ENCODE assay signal across 8 cellular contexts in the genomic region with DNA sequence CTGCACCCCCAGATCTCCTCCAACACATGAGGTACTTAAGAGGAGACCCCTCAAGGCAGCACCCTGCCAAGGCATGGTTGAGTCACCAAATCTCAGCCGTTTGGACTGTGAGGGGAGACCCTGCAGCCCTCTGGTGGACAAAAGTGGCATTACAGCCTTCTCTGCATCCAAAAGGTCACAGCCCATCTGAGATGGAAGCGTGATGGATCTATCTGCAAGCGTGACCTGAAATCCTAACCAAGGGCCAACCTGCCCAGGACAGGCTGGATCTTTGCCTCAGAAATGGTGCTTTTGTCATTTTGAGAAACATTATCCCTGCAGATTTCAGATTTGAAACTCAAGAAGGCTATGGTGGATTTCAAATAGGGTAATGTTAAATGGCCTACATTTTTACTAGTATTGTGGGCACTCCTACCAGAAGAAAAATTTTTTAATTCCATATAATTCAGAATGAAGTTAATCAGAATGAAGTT. TPM values are rescaled to one million over a fixed set of nuclear protein-coding genes. Genes with fewer than 3 reads are reported as not detected.
DNase-seq lines count a peak whose midpoint lies in the region; ATAC-seq and TF ChIP-seq lines count a peak whose summit lies in the region.

No MANE protein-coding gene starts in this region.

- no peaks in the 10 kb centered on the region for H3K9me3 ChIP-seq in HCT116 (ENCODE audit: control insufficient read depth in 1 of 2, insufficient read depth in 1 of 2, low read depth in 1 of 2, low read length in 2 of 2)

- no peaks in the 10 kb centered on the region for H3K4me1 ChIP-seq in HCT116 (ENCODE audit: control insufficient read depth in 1 of 2, insufficient read depth in 2 of 2, low read length in 2 of 2)

- peak; percentile 69 for TF ChIP-seq RAD21 in HCT116 (IDR thresholded peaks at IDR 0.05; ENCODE audit: low read depth)

- no peak overlapping the region for H3K27ac ChIP-seq in HCT116 (ENCODE audit: low read depth, low read length)

- no peaks in the 10 kb centered on the region for H3K9me2 ChIP-seq in HCT116 (ENCODE audit: insufficient read depth)

- peak; percentile 99 for ATAC-seq in HCT116
- peak; percentile 97 for ATAC-seq in activated CD8-positive, alpha-beta T cell treated with anti-CD3 and anti-CD28 coated beads for 36 hours

- TF ChIP-seq CTCF in HCT116 (IDR thresholded peaks at IDR 0.05 in 2 of 3, conservative IDR thresholded peaks at IDR 0.05 in 1 of 3; ENCODE audit: borderline replicate concordance in 1 of 3, insufficient read depth in 1 of 3, low read depth in 2 of 3, low read length in 2 of 3), result peak; percentile 80 to 97 (median 95)
- TF ChIP-seq CTCF in activated CD8-positive, alpha-beta T cell treated with anti-CD3 and anti-CD28 coated beads for 36 hours (IDR thresholded peaks at IDR 0.05), result peak; percentile 98

- H3K9me3 Mint-ChIP-seq in activated CD8-positive, alpha-beta T cell treated with anti-CD3 and anti-CD28 coated beads for 36 hours, result no peaks in the 10 kb centered on the region

- in situ Hi-C loops in Caki2 (cut with HindIII; ENCODE audit: low pct_unique_long_range_greater_than_20kb, low sequenced_read_pairs), result no loop called here

- no peak overlapping the region for H3K27ac Mint-ChIP-seq in activated CD8-positive, alpha-beta T cell treated with anti-CD3 and anti-CD28 coated beads for 36 hours

- H2AFZ ChIP-seq in HCT116 (ENCODE audit: low read depth, low read length, poor library complexity, severe bottlenecking), result peak overlapping the region; percentile 74

- H3K27me3 ChIP-seq in HCT116 (ENCODE audit: insufficient read depth, low read length), result no peaks in the 10 kb centered on the region

- no peaks in the 10 kb centered on the region for H4K20me1 ChIP-seq in HCT116 (ENCODE audit: insufficient read depth)

- TF ChIP-seq POLR2A in HCT116 (IDR thresholded peaks at IDR 0.05; ENCODE audit: borderline replicate concordance, extremely low read depth, insufficient read depth, insufficient read length), result no peak

- intact Hi-C loops in HCT116 (cut with micrococcal nuclease), result loop anchor here (1.0 to 2.0 kb wide), 4 partner anchors 203 to 341 kb away; no protein-coding TSS in a partner anchor
- intact Hi-C loops in activated CD8-positive, alpha-beta T cell treated with anti-CD3 and anti-CD28 coated beads for 36 hours (cut with micrococcal nuclease), result loop anchor here (10.0 kb wide), 1 partner anchor 205 kb away; no protein-coding TSS in a partner anchor

- H3K36me3 Mint-ChIP-seq in activated CD8-positive, alpha-beta T cell treated with anti-CD3 and anti-CD28 coated beads for 36 hours (ENCODE audit: low read depth), result no peaks in the 10 kb centered on the region

- no peaks in the 10 kb centered on the region for H3K27me3 Mint-ChIP-seq in activated CD8-positive, alpha-beta T cell treated with anti-CD3 and anti-CD28 coated beads for 36 hours

- CTCF ChIA-PET in HCT116 (lab: Charles Lee), result interaction anchor here (0.8 to 2.0 kb wide), 6 partner anchors 17 to 341 kb away, joined by 3 to 15 read pairs (median 7); no protein-coding TSS in a partner anchor
- CTCF ChIA-PET in activated CD8-positive, alpha-beta T cell treated with anti-CD3 and anti-CD28 coated beads for 36 hours (lab: Charles Lee), result interaction anchor here (0.8 to 6.5 kb wide), 14 partner anchors 12 to 341 kb away, joined by 3 to 45 read pairs (median 4); partner anchors contain the start of gene DHRS4

- H3K4me1 Mint-ChIP-seq in activated CD8-positive, alpha-beta T cell treated with anti-CD3 and anti-CD28 coated beads for 36 hours (ENCODE audit: low read depth), result no peaks in the 10 kb centered on the region

- BruUV-seq in HCT116 (replicated peaks; lab: Mats Ljungman, UMichigan), result no TSS peak

- no peak overlapping the region for H3K4me3 Mint-ChIP-seq in activated CD8-positive, alpha-beta T cell treated with anti-CD3 and anti-CD28 coated beads for 36 hours

- H3K79me2 ChIP-seq in HCT116 (ENCODE audit: insufficient read depth, low read length), result no peaks in the 10 kb centered on the region

- peak; percentile 29 for DNase-seq in Caki2 (ENCODE audit: low read depth)
- DNase-seq in HCT116 (ENCODE audit: low read depth, low spot score), result peak; percentile 59
- DNase-seq in NCI-H345 (lab: John Stamatoyannopoulos, UW), result peak; percentile 78
- peak; percentile 95 for DNase-seq in activated CD8-positive, alpha-beta T cell treated with anti-CD3 and anti-CD28 coated beads for 36 hours
- DNase-seq in effector CD4-positive, alpha-beta T cell, result peak; percentile 82
- peak; percentile 84 for DNase-seq in medulla oblongata (ENCODE audit: extremely low spot score)
- peak; percentile 67 for DNase-seq in stimulated activated CD8-positive, alpha-beta memory T cell treated with anti-CD3 and anti-CD28 coated beads, Interleukin-15, amount 100 ng/mL, for 24 hours (ENCODE audit: low read depth)
- DNase-seq in kidney glomerular epithelial cell (lab: John Stamatoyannopoulos, UW), result no peak

- POLR2A ChIA-PET in HCT116 (lab: Charles Lee), result no interaction called here
- POLR2A ChIA-PET in activated CD8-positive, alpha-beta T cell treated with anti-CD3 and anti-CD28 coated beads for 36 hours (lab: Charles Lee), result no interaction called here

- no peaks in the 10 kb centered on the region for H3K36me3 ChIP-seq in HCT116 (ENCODE audit: control insufficient read depth in 1 of 2, insufficient read depth in 2 of 2, low read length in 2 of 2)

- H3K4me2 ChIP-seq in HCT116 (ENCODE audit: low read length), result no peak overlapping the region

- RAD21 ChIA-PET in HCT116 (lab: Charles Lee; ENCODE audit: low non-redundant PET in 1 of 2, low total read pairs in 2 of 2, uncharacterized antibody in 2 of 2, unreplicated experiment in 2 of 2), result interaction anchor here (0.6 to 0.9 kb wide), 3 partner anchors 264 to 341 kb away, joined by 3 to 4 read pairs (median 3); no protein-coding TSS in a partner anchor

- H3K9ac ChIP-seq in HCT116 (ENCODE audit: low read length), result no peak overlapping the region

- no peak overlapping the region for H3K4me3 ChIP-seq in HCT116 (replicated peaks in 1 of 2; ENCODE audit: low read depth in 1 of 2, low read length in 2 of 2)

TF ChIP-seq in HCT116, 20 proteins besides CTCF, POLR2A, EP300 and RAD21:
- no peak for TF ChIP-seq YY1 (IDR thresholded peaks at IDR 0.05; ENCODE audit: extremely low read depth, insufficient replicate concordance, low read depth, low read length)
- TF ChIP-seq JUND (IDR thresholded peaks at IDR 0.05), result no peak
- TF ChIP-seq, protein P1, sequence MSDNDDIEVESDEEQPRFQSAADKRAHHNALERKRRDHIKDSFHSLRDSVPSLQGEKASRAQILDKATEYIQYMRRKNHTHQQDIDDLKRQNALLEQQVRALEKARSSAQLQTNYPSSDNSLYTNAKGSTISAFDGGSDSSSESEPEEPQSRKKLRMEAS (IDR thresholded peaks at IDR 0.05), result no peak
- no peak for TF ChIP-seq ELF1 (IDR thresholded peaks at IDR 0.05; ENCODE audit: borderline replicate concordance, low read depth)
- no peak for TF ChIP-seq EGR1 (IDR thresholded peaks at IDR 0.05; ENCODE audit: low read depth)
- TF ChIP-seq, protein P2, sequence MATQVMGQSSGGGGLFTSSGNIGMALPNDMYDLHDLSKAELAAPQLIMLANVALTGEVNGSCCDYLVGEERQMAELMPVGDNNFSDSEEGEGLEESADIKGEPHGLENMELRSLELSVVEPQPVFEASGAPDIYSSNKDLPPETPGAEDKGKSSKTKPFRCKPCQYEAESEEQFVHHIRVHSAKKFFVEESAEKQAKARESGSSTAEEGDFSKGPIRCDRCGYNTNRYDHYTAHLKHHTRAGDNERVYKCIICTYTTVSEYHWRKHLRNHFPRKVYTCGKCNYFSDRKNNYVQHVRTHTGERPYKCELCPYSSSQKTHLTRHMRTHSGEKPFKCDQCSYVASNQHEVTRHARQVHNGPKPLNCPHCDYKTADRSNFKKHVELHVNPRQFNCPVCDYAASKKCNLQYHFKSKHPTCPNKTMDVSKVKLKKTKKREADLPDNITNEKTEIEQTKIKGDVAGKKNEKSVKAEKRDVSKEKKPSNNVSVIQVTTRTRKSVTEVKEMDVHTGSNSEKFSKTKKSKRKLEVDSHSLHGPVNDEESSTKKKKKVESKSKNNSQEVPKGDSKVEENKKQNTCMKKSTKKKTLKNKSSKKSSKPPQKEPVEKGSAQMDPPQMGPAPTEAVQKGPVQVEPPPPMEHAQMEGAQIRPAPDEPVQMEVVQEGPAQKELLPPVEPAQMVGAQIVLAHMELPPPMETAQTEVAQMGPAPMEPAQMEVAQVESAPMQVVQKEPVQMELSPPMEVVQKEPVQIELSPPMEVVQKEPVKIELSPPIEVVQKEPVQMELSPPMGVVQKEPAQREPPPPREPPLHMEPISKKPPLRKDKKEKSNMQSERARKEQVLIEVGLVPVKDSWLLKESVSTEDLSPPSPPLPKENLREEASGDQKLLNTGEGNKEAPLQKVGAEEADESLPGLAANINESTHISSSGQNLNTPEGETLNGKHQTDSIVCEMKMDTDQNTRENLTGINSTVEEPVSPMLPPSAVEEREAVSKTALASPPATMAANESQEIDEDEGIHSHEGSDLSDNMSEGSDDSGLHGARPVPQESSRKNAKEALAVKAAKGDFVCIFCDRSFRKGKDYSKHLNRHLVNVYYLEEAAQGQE (IDR thresholded peaks at IDR 0.05; ENCODE audit: low read depth), result no peak
- no peak for TF ChIP-seq SIN3A (IDR thresholded peaks at IDR 0.05; ENCODE audit: low read depth)
- no peak for TF ChIP-seq CBX3 (IDR thresholded peaks at IDR 0.05; ENCODE audit: low read depth)
- TF ChIP-seq FOSL1 (IDR thresholded peaks at IDR 0.05; ENCODE audit: low read depth), result no peak
- no peak for TF ChIP-seq SRF (IDR thresholded peaks at IDR 0.05; ENCODE audit: low read depth)

RNA-seq across cellular contexts. Expression of gene DHRS4, which starts 23.7 kb away (rescaled TPM):
- total RNA-seq in Caki2 (2014; rRNA removed; shearing (Covaris generic); ENCODE audit: low replicate concordance), result 50.0 and 62.4 TPM in 2 replicates
- 21.8 TPM for total RNA-seq in HCT116 (2021; ENCODE audit: unreplicated experiment)
- polyA plus RNA-seq in HCT116 (2012), result 24.3 and 26.2 TPM in 2 replicates
- 10 to 100 TPM; 19.9 to 21.7 TPM for total RNA-seq in activated CD8-positive, alpha-beta T cell treated with anti-CD3 and anti-CD28 coated beads for 36 hours

RNA-seq across cellular contexts. Expression of gene DHRS4L2, which starts 58.9 kb away (rescaled TPM):
- total RNA-seq in Caki2 (2014; rRNA removed; shearing (Covaris generic); ENCODE audit: low replicate concordance), result 15.3 and 32.1 TPM in 2 replicates
- total RNA-seq in HCT116 (2021; ENCODE audit: unreplicated experiment), result 18.6 TPM
- polyA plus RNA-seq in HCT116 (2012), result 16.5 and 23.1 TPM in 2 replicates
- total RNA-seq in activated CD8-positive, alpha-beta T cell treated with anti-CD3 and anti-CD28 coated beads for 36 hours, result 10 to 100 TPM; 20.8 to 24.3 TPM
